Comparison of ENCODE assay signal across 1 cellular context in genomic region chr15:76336254-76337046, GRCh38.
TF ChIP-seq lines count a peak whose summit lies in the region.

ISL2 (plus strand) TSS chr15:76336773; CDS start chr15:76336884, 111 bp downstream.

TF ChIP-seq in K562, 482 proteins besides CTCF, POLR2A, EP300 and RAD21 (continued from another document and continues in another):
- TF ChIP-seq RREB1 (CRISPR knock-in tag; IDR thresholded peaks at IDR 0.05) (no peak), PTRF (tag; IDR thresholded peaks at IDR 0.05) (no peak), GATAD2A (IDR thresholded peaks at IDR 0.05) (no peak), SLC30A9 (CRISPR knock-in tag; IDR thresholded peaks at IDR 0.05) (no peak), ILK (tag; IDR thresholded peaks at IDR 0.05; ENCODE audit: borderline replicate concordance, low read depth) (no peak), HDAC8 (tag; IDR thresholded peaks at IDR 0.05) (no peak), MTA3 (IDR thresholded peaks at IDR 0.05; ENCODE audit: borderline replicate concordance) (peak; percentile 49), HDAC6 (IDR thresholded peaks at IDR 0.05; ENCODE audit: low read depth, low read length) (no peak), ZNF239 (CRISPR knock-in tag; IDR thresholded peaks at IDR 0.05) (no peak), CSDE1 (IDR thresholded peaks at IDR 0.05) (no peak), MEIS2 (IDR thresholded peaks at IDR 0.05; ENCODE audit: partially characterized antibody) (peak; percentile 20), USF2 (CRISPR knock-in tag; IDR thresholded peaks at IDR 0.05) (no peak), SMARCC2 (IDR thresholded peaks at IDR 0.05; ENCODE audit: low read depth) (0 out of 2 replicates have a peak, but pooled peaks have one; percentile 16), ADNP (tag; IDR thresholded peaks at IDR 0.05) (no peak), JUND (IDR thresholded peaks at IDR 0.05; ENCODE audit: borderline replicate concordance, low read depth, low read length) (peak; percentile 66), JUND (tag; IDR thresholded peaks at IDR 0.05; ENCODE audit: borderline replicate concordance, low read depth, low read length) (peak; percentile 81; the same call in 1 of the 3 replicates), XRCC4 (IDR thresholded peaks at IDR 0.05; ENCODE audit: extremely low read depth, insufficient read depth, insufficient read length) (no peak), DIDO1 (tag; IDR thresholded peaks at IDR 0.05; ENCODE audit: low read depth) (no peak), ETS1 (conservative IDR thresholded peaks at IDR 0.05; ENCODE audit: control insufficient read depth, low read depth, low read length) (no peak), PURB (CRISPR knock-in tag; IDR thresholded peaks at IDR 0.05; ENCODE audit: low read depth) (no peak), ZNF785 (CRISPR knock-in tag; IDR thresholded peaks at IDR 0.05) (no peak), MTA2 (IDR thresholded peaks at IDR 0.05; ENCODE audit: low read depth) (no peak), ZNF561 (CRISPR knock-in tag; conservative IDR thresholded peaks at IDR 0.05) (no peak), SAP30 (IDR thresholded peaks at IDR 0.05; ENCODE audit: borderline replicate concordance, insufficient read depth, low read depth, low read length, poor library complexity, severe bottlenecking) (peak; percentile 49), PHB (CRISPR knock-in tag; IDR thresholded peaks at IDR 0.05) (no peak), FOXA1 (IDR thresholded peaks at IDR 0.05; ENCODE audit: borderline replicate concordance) (no peak), MBD2 (IDR thresholded peaks at IDR 0.05; ENCODE audit: borderline replicate concordance, low read depth) (peak; percentile 10; the same call in 1 of the 2 replicates), ZSCAN32 (CRISPR knock-in tag; IDR thresholded peaks at IDR 0.05) (no peak), TAF1 (IDR thresholded peaks at IDR 0.05; ENCODE audit: control insufficient read depth, extremely low read depth, insufficient read depth, low read length, severe bottlenecking) (peak; percentile 89), TARDBP (IDR thresholded peaks at IDR 0.05) (no peak), ZNF184 (CRISPR knock-in tag; IDR thresholded peaks at IDR 0.05) (no peak), DDX20 (tag; IDR thresholded peaks at IDR 0.05; ENCODE audit: low read depth) (no peak), PBX2 (CRISPR knock-in tag; IDR thresholded peaks at IDR 0.05; ENCODE audit: low read depth) (no peak), PBX2 (tag; conservative IDR thresholded peaks at IDR 0.05; ENCODE audit: low read depth) (no peak), E4F1 (CRISPR knock-in tag; IDR thresholded peaks at IDR 0.05; ENCODE audit: borderline replicate concordance) (no peak), POLR2AphosphoS2 (IDR thresholded peaks at IDR 0.05; ENCODE audit: low read length) (no peak), SMARCE1 (IDR thresholded peaks at IDR 0.05) (0 out of 2 replicates have a peak, but pooled peaks have one; percentile 15), SMAD2 (IDR thresholded peaks at IDR 0.05; ENCODE audit: low read depth, low read length) (no peak), HDGF (IDR thresholded peaks at IDR 0.05) (no peak), SMARCA5 (IDR thresholded peaks at IDR 0.05) (no peak), FOXP1 (CRISPR knock-in tag; IDR thresholded peaks at IDR 0.05) (peak; percentile 31; the same call in 1 of the 2 replicates), BDP1 (IDR thresholded peaks at IDR 0.05; ENCODE audit: insufficient read depth, insufficient read length) (no peak), HMG20B (CRISPR knock-in tag; IDR thresholded peaks at IDR 0.05) (no peak), ZNF324 (CRISPR knock-in tag; IDR thresholded peaks at IDR 0.05) (no peak), PTBP1 (IDR thresholded peaks at IDR 0.05; ENCODE audit: low read depth, low read length) (no peak), ZNF253 (CRISPR knock-in tag; conservative IDR thresholded peaks at IDR 0.05) (no peak), NR2C1 (IDR thresholded peaks at IDR 0.05) (no peak), NR2C1 (tag; IDR thresholded peaks at IDR 0.05) (no peak), ZFPM2 (CRISPR knock-in tag; IDR thresholded peaks at IDR 0.05) (no peak), GMEB1 (CRISPR knock-in tag; IDR thresholded peaks at IDR 0.05) (peak; percentile 93), ZNF217 (CRISPR knock-in tag; IDR thresholded peaks at IDR 0.05) (no peak), TCFL5 (CRISPR knock-in tag; conservative IDR thresholded peaks at IDR 0.05) (no peak), KLF1 (tag; IDR thresholded peaks at IDR 0.05) (no peak), ZNF212 (CRISPR knock-in tag; IDR thresholded peaks at IDR 0.05) (no peak), NUFIP1 (IDR thresholded peaks at IDR 0.05; ENCODE audit: partially characterized antibody) (no peak), ARID2 (IDR thresholded peaks at IDR 0.05) (no peak)
- TF ChIP-seq, protein P1, sequence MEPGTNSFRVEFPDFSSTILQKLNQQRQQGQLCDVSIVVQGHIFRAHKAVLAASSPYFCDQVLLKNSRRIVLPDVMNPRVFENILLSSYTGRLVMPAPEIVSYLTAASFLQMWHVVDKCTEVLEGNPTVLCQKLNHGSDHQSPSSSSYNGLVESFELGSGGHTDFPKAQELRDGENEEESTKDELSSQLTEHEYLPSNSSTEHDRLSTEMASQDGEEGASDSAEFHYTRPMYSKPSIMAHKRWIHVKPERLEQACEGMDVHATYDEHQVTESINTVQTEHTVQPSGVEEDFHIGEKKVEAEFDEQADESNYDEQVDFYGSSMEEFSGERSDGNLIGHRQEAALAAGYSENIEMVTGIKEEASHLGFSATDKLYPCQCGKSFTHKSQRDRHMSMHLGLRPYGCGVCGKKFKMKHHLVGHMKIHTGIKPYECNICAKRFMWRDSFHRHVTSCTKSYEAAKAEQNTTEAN (CRISPR knock-in tag; IDR thresholded peaks at IDR 0.05), result no peak
- TF ChIP-seq, protein P2, sequence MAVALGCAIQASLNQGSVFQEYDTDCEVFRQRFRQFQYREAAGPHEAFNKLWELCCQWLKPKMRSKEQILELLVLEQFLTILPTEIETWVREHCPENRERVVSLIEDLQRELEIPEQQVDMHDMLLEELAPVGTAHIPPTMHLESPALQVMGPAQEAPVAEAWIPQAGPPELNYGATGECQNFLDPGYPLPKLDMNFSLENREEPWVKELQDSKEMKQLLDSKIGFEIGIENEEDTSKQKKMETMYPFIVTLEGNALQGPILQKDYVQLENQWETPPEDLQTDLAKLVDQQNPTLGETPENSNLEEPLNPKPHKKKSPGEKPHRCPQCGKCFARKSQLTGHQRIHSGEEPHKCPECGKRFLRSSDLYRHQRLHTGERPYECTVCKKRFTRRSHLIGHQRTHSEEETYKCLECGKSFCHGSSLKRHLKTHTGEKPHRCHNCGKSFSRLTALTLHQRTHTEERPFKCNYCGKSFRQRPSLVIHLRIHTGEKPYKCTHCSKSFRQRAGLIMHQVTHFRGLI (CRISPR knock-in tag; IDR thresholded peaks at IDR 0.05), result no peak
